In the genomic region with DNA sequence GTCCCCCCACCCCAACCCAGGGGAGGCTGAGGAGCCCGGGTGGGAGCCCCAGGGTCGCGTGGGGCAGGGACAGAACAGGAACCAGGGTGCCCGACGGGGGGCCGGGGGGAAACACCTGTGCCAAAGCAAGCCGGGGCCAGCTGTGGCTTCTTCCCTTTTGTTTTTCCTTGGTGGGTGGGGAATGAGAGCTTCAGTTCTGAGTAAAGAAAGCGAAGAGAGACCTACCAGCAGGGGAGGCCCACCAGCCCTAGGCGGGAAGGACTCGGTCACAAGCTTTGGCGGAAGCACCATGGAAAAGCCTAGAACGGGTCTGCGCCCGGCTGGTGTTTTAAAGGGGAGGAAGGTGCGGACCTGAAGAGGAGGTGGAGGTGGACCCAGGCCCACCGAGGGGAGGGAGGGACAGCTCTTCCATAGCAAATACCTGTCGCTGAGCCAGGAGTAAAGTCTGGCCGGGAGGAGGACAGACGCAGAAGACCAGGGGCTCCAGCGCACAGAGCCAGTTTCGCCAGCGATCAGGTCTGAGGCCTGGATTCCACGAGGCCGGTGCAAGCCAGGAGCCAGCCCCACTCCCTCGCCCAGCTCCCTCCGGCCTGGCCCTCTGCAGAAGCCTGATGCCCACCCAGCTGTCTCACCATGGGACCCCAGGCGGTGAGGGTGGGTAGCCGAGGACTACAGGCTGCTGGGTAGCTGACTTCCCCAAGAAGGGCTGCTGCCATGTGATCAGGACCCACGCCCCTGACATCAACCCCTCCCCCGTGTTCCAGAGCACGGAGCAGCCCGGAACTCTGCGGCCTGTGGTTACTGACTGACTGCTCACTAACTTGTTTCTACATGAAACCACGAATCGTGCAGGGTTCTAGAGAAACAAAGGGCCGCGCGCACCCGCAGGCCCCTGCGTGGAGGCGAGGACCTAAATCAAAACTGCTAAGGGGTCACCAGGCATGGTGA, we compare ENCODE assay signal across 8 cellular contexts. TPM values are rescaled to one million over a fixed set of nuclear protein-coding genes. Genes with fewer than 3 reads are reported as not detected.
DNase-seq lines count a peak whose midpoint lies in the region; ATAC-seq and TF ChIP-seq lines count a peak whose summit lies in the region.

No MANE protein-coding gene starts in this region.

- CTCF ChIA-PET in PC-3 (lab: Charles Lee) = interaction anchor here (0.6 kb wide), 1 partner anchor 57 kb away, joined by 6 read pairs; no protein-coding TSS in a partner anchor

- H3K4me1 ChIP-seq in PC-3 (ENCODE audit: insufficient read depth, low read length) (peaks cover 56% of the 10 kb centered on the region), prostate gland (replicated peaks) (peaks cover 39% of the 10 kb centered on the region), aorta (ENCODE audit: control insufficient read depth in 1 of 2, insufficient read depth in 2 of 2, low read length in 2 of 2) (peaks cover 6 to 16% of the 10 kb centered on the region in 2 donors)

- H3K27me3 ChIP-seq in PC-3 (ENCODE audit: low read length) (no peaks in the 10 kb centered on the region), prostate gland (replicated peaks; ENCODE audit: insufficient read depth) (no peaks in the 10 kb centered on the region), aorta (ENCODE audit: control insufficient read depth in 1 of 2, insufficient read depth in 2 of 2, low read length in 1 of 2) (no peaks in the 10 kb centered on the region)

- H3K36me3 ChIP-seq in PC-3 (ENCODE audit: low read depth, low read length) = peaks cover 8% of the 10 kb centered on the region; the same call in 1 of the 2 replicates
- no peaks in the 10 kb centered on the region for H3K36me3 ChIP-seq in prostate gland
- H3K36me3 ChIP-seq in aorta (ENCODE audit: control insufficient read depth in 1 of 2, insufficient read depth in 2 of 2, low read length in 1 of 2) = no peaks in the 10 kb centered on the region

- TF ChIP-seq CTCF in PC-3 (conservative IDR thresholded peaks at IDR 0.05; ENCODE audit: low read depth, low read length) (no peak), prostate gland (IDR thresholded peaks at IDR 0.05) (peak in 1 of 4 experiments; percentile 25)

- H3F3A ChIP-seq in PC-3 (ENCODE audit: low read length, unreplicated experiment) = no peaks in the 10 kb centered on the region

- H3K27ac ChIP-seq in PC-3 (ENCODE audit: low read length) = no peak overlapping the region
- peak overlapping the region; percentile 98 to 99 for H3K27ac ChIP-seq in prostate gland
- peak overlapping the region; percentile 87 to 92 for H3K27ac ChIP-seq in aorta (ENCODE audit: low read depth in 1 of 2, low read length in 2 of 2)

- peak overlapping the region; percentile 65 for H2AFZ ChIP-seq in PC-3 (ENCODE audit: low read length)

- ATAC-seq in GM18505 (IDR thresholded peaks at IDR 0.05; ENCODE audit: unreplicated experiment) = peak; percentile 57
- ATAC-seq in HG02852 (IDR thresholded peaks at IDR 0.05; ENCODE audit: unreplicated experiment) = peak; percentile 58
- ATAC-seq in PC-3 = no peak
- peak; percentile 63 for ATAC-seq in aorta (ENCODE audit: low FRiP score)

- H4K20me1 ChIP-seq in PC-3 (ENCODE audit: low read length) = peaks cover 37% of the 10 kb centered on the region

- H3K9me2 ChIP-seq in PC-3 (replicated peaks; ENCODE audit: low read length) = no peaks in the 10 kb centered on the region

- H3K4me3 ChIP-seq in PC-3 (ENCODE audit: low read length) (peak overlapping the region; percentile 89), prostate gland (peak overlapping the region; percentile 91 to 94), aorta (ENCODE audit: low read length in 2 of 2) (peak overlapping the region; percentile 55 to 82)

- H3K79me2 ChIP-seq in PC-3 (ENCODE audit: low read length) = peaks cover 75% of the 10 kb centered on the region

- 26% methylated on average over 41 of the region's 41 CpGs for WGBS in prostate gland
- WGBS in aorta, 2 donors = 37 to 48% methylated on average over 41 of the region's 41 CpGs

- BruUV-seq in PC-3 (replicated peaks; lab: Mats Ljungman, UMichigan) = TSS peak; percentile 41

- POLR2A ChIA-PET in PC-3 (lab: Charles Lee; ENCODE audit: unreplicated experiment) = no interaction called here

- H3K9ac ChIP-seq in PC-3 (ENCODE audit: low read length) = peak overlapping the region; percentile 89

- no peaks in the 10 kb centered on the region for H3K9me3 ChIP-seq in PC-3 (ENCODE audit: low read length)
- H3K9me3 ChIP-seq in prostate gland = no peaks in the 10 kb centered on the region
- H3K9me3 ChIP-seq in aorta (ENCODE audit: control insufficient read depth, low read length) = no peaks in the 10 kb centered on the region

- TF ChIP-seq POLR2A in GM18505 (IDR thresholded peaks at IDR 0.05; ENCODE audit: borderline replicate concordance, extremely low read depth, insufficient read depth, insufficient read length) = peak; percentile 78
- peak; percentile 20 for TF ChIP-seq POLR2A in prostate gland (IDR thresholded peaks at IDR 0.05)

- no peak for DNase-seq in PC-3
- DNase-seq in activated effector memory CD4-positive, alpha-beta T cell treated with anti-CD3 and anti-CD28 coated beads, Interleukin-2, amount 50 U/mL, for 16 hours = peak; percentile 94
- DNase-seq in head of caudate nucleus = peak in 41 of 42 donors; percentile 21 to 79 (median 56)
- peak; percentile 59 for DNase-seq in prostate gland (ENCODE audit: low spot score)
- peak; percentile 87 to 94 for DNase-seq in aorta
- no peak for DNase-seq in T1000 (lab: John Stamatoyannopoulos, UW)

- intact Hi-C loops in PC-3 (cut with micrococcal nuclease) (loop anchor here (2.0 kb wide), 1 partner anchor 57 kb away; a partner anchor contains a TSS), head of caudate nucleus (cut with DNase I) (no loop called here), prostate gland (cut with DNase I) (loop anchor here (5.0 to 10.0 kb wide), 2 partner anchors 59 to 441 kb away; a partner anchor contains a TSS), aorta (cut with DNase I) (loop anchor here in 1 of 2 donors (5.0 to 10.0 kb wide), 2 partner anchors 59 to 441 kb away; a partner anchor contains a TSS)

- H3K4me2 ChIP-seq in PC-3 (ENCODE audit: low read length) = peak overlapping the region; percentile 89

RNA-seq across cellular contexts. Expression of a gene that starts 0.8 kb away (rescaled TPM):
- 104 and 132 TPM in 2 replicates for total RNA-seq in PC-3 (2014; rRNA removed)
- 100 to 1,000 TPM; 142 to 159 TPM for total RNA-seq in prostate gland
- total RNA-seq in aorta = 100 to 1,000 TPM; 143 to 180 TPM
- polyA plus RNA-seq in aorta = 10 to 100 TPM; 60.5 to 79.5 TPM

RNA-seq across cellular contexts. Expression of a gene that starts 57.6 kb away (rescaled TPM):
- total RNA-seq in PC-3 (2014; rRNA removed) (16.6 and 24.3 TPM in 2 replicates), prostate gland (10 to 100 TPM; 24.5 to 28.1 TPM), aorta (10 to 100 TPM; 20.2 to 24.7 TPM)
- polyA plus RNA-seq in aorta = 10 to 100 TPM in 1 of 2 donors, 1 to 10 TPM in 1; 6.5 to 12.0 TPM

Comparison
In these comparisons a context has a peak if more than half of its experiments do, and no peak if none do; other contexts are left out.
1. DNase-seq: peak in activated effector memory CD4-positive, alpha-beta T cell treated with anti-CD3 and anti-CD28 coated beads, Interleukin-2, amount 50 U/mL, for 16 hours (single experiment), head of caudate nucleus (41 of 42), prostate gland (single experiment) and aorta (2 of 2); none in PC-3 (single experiment) and T1000 (single experiment).
2. Peak in every context shown above with its lines, with median percentiles within 50 percentile points of each other: H3K4me3 ChIP-seq.